In genomic region chr12:64716839-64717455, GRCh38 we compare ENCODE assay signal across 17 cellular contexts. TPM values are rescaled to one million over a fixed set of nuclear protein-coding genes. Genes with fewer than 3 reads are reported as not detected.
DNase-seq lines count a peak whose midpoint lies in the region; ATAC-seq, FAIRE-seq and TF ChIP-seq lines count a peak whose summit lies in the region.
"Had no signal": no experiment of that assay in that cellular context is flagged by ENCODE, and none has a peak within 500 bp of the region (broad histone marks: within the 10 kb centered on the region; RNA-seq: fewer than 3 reads in every experiment).

No MANE protein-coding gene starts in this region.

- FAIRE-seq in astrocyte (lab: Jason Lieb, UNC) = no peak

- H2AFZ ChIP-seq in astrocyte (ENCODE audit: low read depth, low read length) = no peak overlapping the region
- H2AFZ ChIP-seq: PC-9 had no signal

- no peaks in the 10 kb centered on the region for H4K20me1 ChIP-seq in astrocyte (ENCODE audit: insufficient read depth, low read length)

- peaks cover 45% of the 10 kb centered on the region for H3K36me3 ChIP-seq in CD4-positive, CD25-positive, alpha-beta regulatory T cell (ENCODE audit: control insufficient read depth, insufficient read depth, low read length)
- H3K36me3 ChIP-seq in CD4-positive, alpha-beta memory T cell (ENCODE audit: insufficient read depth, low read length) = peaks cover 10% of the 10 kb centered on the region
- H3K36me3 ChIP-seq in astrocyte (ENCODE audit: insufficient read depth, low read length) = peaks cover 34% of the 10 kb centered on the region

- TF ChIP-seq CTCF in astrocyte (IDR thresholded peaks at IDR 0.05; ENCODE audit: insufficient read depth, low read depth, low read length) (no peak), chondrocyte (IDR thresholded peaks at IDR 0.05) (no peak)

- H3K4me3 Mint-ChIP-seq in CD4-positive, CD25-positive, alpha-beta regulatory T cell = no peak overlapping the region
- no peak overlapping the region for H3K4me3 Mint-ChIP-seq in CD4-positive, alpha-beta memory T cell
- H3K4me3 Mint-ChIP-seq in astrocyte (ENCODE audit: unreplicated experiment) (no peak overlapping the region), immature natural killer cell (peak overlapping the region; percentile 64 to 76 (median 69)), chondrocyte (ENCODE audit: unreplicated experiment) (no peak overlapping the region)

- H3K27me3 ChIP-seq in CD4-positive, CD25-positive, alpha-beta regulatory T cell (ENCODE audit: control insufficient read depth, insufficient read depth, low read length) = no peaks in the 10 kb centered on the region
- no peaks in the 10 kb centered on the region for H3K27me3 ChIP-seq in CD4-positive, alpha-beta memory T cell (ENCODE audit: insufficient read depth, low read length)
- H3K27me3 ChIP-seq in astrocyte (ENCODE audit: insufficient read depth, low read length) = no peaks in the 10 kb centered on the region

- H3K9ac ChIP-seq in astrocyte (ENCODE audit: low read length) = no peak overlapping the region

- H3K36me3 Mint-ChIP-seq in CD4-positive, CD25-positive, alpha-beta regulatory T cell = peaks cover 70% of the 10 kb centered on the region
- peaks cover 70 to 78% of the 10 kb centered on the region in 2 donors for H3K36me3 Mint-ChIP-seq in CD4-positive, alpha-beta memory T cell
- H3K36me3 Mint-ChIP-seq in astrocyte (ENCODE audit: low read depth, unreplicated experiment) = peaks cover 31% of the 10 kb centered on the region
- peaks cover 23 to 53% (median 34%) of the 10 kb centered on the region in 3 donors for H3K36me3 Mint-ChIP-seq in immature natural killer cell
- peaks cover 49% of the 10 kb centered on the region for H3K36me3 Mint-ChIP-seq in chondrocyte (ENCODE audit: low read depth)

- intact Hi-C loops in CD4-positive, alpha-beta memory T cell (cut with micrococcal nuclease) = no loop called here

- no peak for DNase-seq in CD4-positive, CD25-positive, alpha-beta regulatory T cell
- DNase-seq in CD4-positive, alpha-beta memory T cell = no peak
- DNase-seq in astrocyte (ENCODE audit: low read depth) = peak; percentile 43
- DNase-seq in immature natural killer cell = peak; percentile 55 to 59 (median 56)
- DNase-seq in chondrocyte (ENCODE audit: low spot score) = no peak
- DNase-seq in dermis blood vessel endothelial cell = no peak
- no peak for DNase-seq in Ammon's horn (ENCODE audit: low spot score)
- DNase-seq: DMS 273 treated with DMSO at 0.1 percent for 48 hours, Karpas-422, NCI-H1417, NCI-H1930, NCI-H2171, NCI-H446 treated with DMSO at 0.1 percent for 48 hours, NCI-H748 treated with DMSO at 0.1 percent for 48 hours, PC-9 had no signal

- CTCF ChIA-PET in CD4-positive, alpha-beta memory T cell (lab: Charles Lee; ENCODE audit: partially characterized antibody) = interaction anchor here (0.8 to 1.6 kb wide), 3 partner anchors 9 to 168 kb away, joined by 3 to 7 read pairs (median 6); no protein-coding TSS in a partner anchor

- H3K9me3 ChIP-seq in CD4-positive, CD25-positive, alpha-beta regulatory T cell (ENCODE audit: control insufficient read depth in 2 of 2, low read length in 2 of 2) = no peaks in the 10 kb centered on the region
- no peaks in the 10 kb centered on the region for H3K9me3 ChIP-seq in CD4-positive, alpha-beta memory T cell (ENCODE audit: control insufficient read depth in 1 of 2, low read length in 2 of 2)
- no peaks in the 10 kb centered on the region for H3K9me3 ChIP-seq in astrocyte (ENCODE audit: insufficient read depth, low read depth, low read length)
- H3K9me3 ChIP-seq: HAP-1 had no signal

- POLR2A ChIA-PET in CD4-positive, alpha-beta memory T cell (lab: Charles Lee; ENCODE audit: partially characterized antibody) = no interaction called here

- no peak for ATAC-seq in CD4-positive, CD25-positive, alpha-beta regulatory T cell (ENCODE audit: low read depth in 2 of 2)
- no peak for ATAC-seq in GM18870 (IDR thresholded peaks at IDR 0.05; ENCODE audit: unreplicated experiment)

- no peaks in the 10 kb centered on the region for H3K27me3 Mint-ChIP-seq in CD4-positive, CD25-positive, alpha-beta regulatory T cell
- H3K27me3 Mint-ChIP-seq in CD4-positive, alpha-beta memory T cell = no peaks in the 10 kb centered on the region
- no peaks in the 10 kb centered on the region for H3K27me3 Mint-ChIP-seq in astrocyte (ENCODE audit: low read depth, unreplicated experiment)
- H3K27me3 Mint-ChIP-seq in immature natural killer cell (ENCODE audit: low read depth in 3 of 3) = peaks cover 2 to 9% (median 3%) of the 10 kb centered on the region in 3 donors
- no peaks in the 10 kb centered on the region for H3K27me3 Mint-ChIP-seq in chondrocyte (ENCODE audit: low read depth)

- no peak overlapping the region for H3K4me3 ChIP-seq in CD4-positive, CD25-positive, alpha-beta regulatory T cell (ENCODE audit: low read depth, low read length)
- H3K4me3 ChIP-seq in CD4-positive, alpha-beta memory T cell (ENCODE audit: low read length in 2 of 2) = no peak overlapping the region
- no peak overlapping the region for H3K4me3 ChIP-seq in astrocyte (ENCODE audit: insufficient read depth, low read depth, low read length)
- H3K4me3 ChIP-seq: HAP-1, PC-9 had no signal

- no peaks in the 10 kb centered on the region for H3K79me2 ChIP-seq in astrocyte (ENCODE audit: insufficient read depth, low read length)

- H3K27ac Mint-ChIP-seq in CD4-positive, CD25-positive, alpha-beta regulatory T cell = peak overlapping the region in 2 of 3 donors; percentile 33 to 82
- peak overlapping the region in 5 of 7 donors; percentile 3 to 72 (median 50) for H3K27ac Mint-ChIP-seq in CD4-positive, alpha-beta memory T cell
- H3K27ac Mint-ChIP-seq in astrocyte (ENCODE audit: unreplicated experiment) (no peak overlapping the region), immature natural killer cell (peak overlapping the region; percentile 92 to 98 (median 93)), chondrocyte (ENCODE audit: unreplicated experiment) (no peak overlapping the region)

- H3K4me2 ChIP-seq in astrocyte (ENCODE audit: low read length) = no peak overlapping the region
- H3K4me2 ChIP-seq: PC-9 had no signal

- peaks cover 16 to 33% (median 27%) of the 10 kb centered on the region in 4 donors for H3K4me1 Mint-ChIP-seq in CD4-positive, CD25-positive, alpha-beta regulatory T cell
- peaks cover 14 to 35% (median 26%) of the 10 kb centered on the region in 4 donors for H3K4me1 Mint-ChIP-seq in CD4-positive, alpha-beta memory T cell
- peaks cover 4% of the 10 kb centered on the region for H3K4me1 Mint-ChIP-seq in astrocyte (ENCODE audit: low read depth, unreplicated experiment)
- H3K4me1 Mint-ChIP-seq in immature natural killer cell = peaks cover 64 to 71% of the 10 kb centered on the region in 2 donors
- H3K4me1 Mint-ChIP-seq in chondrocyte (ENCODE audit: low read depth) = no peaks in the 10 kb centered on the region

- no peak overlapping the region for H3K27ac ChIP-seq in CD4-positive, CD25-positive, alpha-beta regulatory T cell (ENCODE audit: insufficient read depth, low read length, poor library complexity, severe bottlenecking)
- H3K27ac ChIP-seq in CD4-positive, alpha-beta memory T cell (ENCODE audit: low read depth, low read length) = no peak overlapping the region
- no peak overlapping the region for H3K27ac ChIP-seq in astrocyte (ENCODE audit: low read depth, low read length)
- H3K27ac ChIP-seq: PC-9 had no signal

- H3K9me3 Mint-ChIP-seq in CD4-positive, CD25-positive, alpha-beta regulatory T cell = no peaks in the 10 kb centered on the region
- no peaks in the 10 kb centered on the region for H3K9me3 Mint-ChIP-seq in CD4-positive, alpha-beta memory T cell
- H3K9me3 Mint-ChIP-seq in astrocyte (ENCODE audit: unreplicated experiment) (no peaks in the 10 kb centered on the region), immature natural killer cell (no peaks in the 10 kb centered on the region), chondrocyte (ENCODE audit: low read depth) (no peaks in the 10 kb centered on the region)

- peaks cover 4% of the 10 kb centered on the region for H3K4me1 ChIP-seq in CD4-positive, CD25-positive, alpha-beta regulatory T cell (ENCODE audit: control insufficient read depth, insufficient read depth, low read length, poor library complexity, severe bottlenecking)
- H3K4me1 ChIP-seq in CD4-positive, alpha-beta memory T cell (ENCODE audit: insufficient read depth, low read length) = peaks cover 7% of the 10 kb centered on the region
- no peaks in the 10 kb centered on the region for H3K4me1 ChIP-seq in astrocyte (ENCODE audit: insufficient read depth, low read length)
- H3K4me1 ChIP-seq: HAP-1 had no signal

RNA-seq across cellular contexts. Expression of gene GNS, which starts 42.3 kb away (rescaled TPM):
- 25.0 TPM for total RNA-seq in CD4-positive, CD25-positive, alpha-beta regulatory T cell
- 10 to 100 TPM; 40.6 to 51.5 (median 41.6) TPM for polyA plus RNA-seq in CD4-positive, CD25-positive, alpha-beta regulatory T cell
- total RNA-seq in CD4-positive, alpha-beta memory T cell = 10 to 100 TPM; 34.2 to 35.0 TPM
- polyA plus RNA-seq in CD4-positive, alpha-beta memory T cell = 10 to 100 TPM; 36.8 to 77.0 TPM
- total RNA-seq in astrocyte = 106 and 109 TPM in 2 replicates
- polyA plus RNA-seq in immature natural killer cell = 100 to 1,000 TPM in 2 of 3 donors, 10 to 100 TPM in 1; 64.5 to 113 (median 109) TPM
- total RNA-seq in chondrocyte = 133 to 154 TPM (median 135 TPM) in 3 replicates
- 346 and 388 TPM in 2 replicates for total RNA-seq in dermis blood vessel endothelial cell

Comparison
In these comparisons a context has a peak if more than half of its experiments do, and no peak if none do; other contexts are left out.
1. DNase-seq: peak in astrocyte (single experiment) and immature natural killer cell (3 of 3); none in CD4-positive, CD25-positive, alpha-beta regulatory T cell (0 of 3), CD4-positive, alpha-beta memory T cell (0 of 5), chondrocyte (single experiment), dermis blood vessel endothelial cell (single experiment) and Ammon's horn (single experiment).
2. H3K27ac Mint-ChIP-seq: peak in CD4-positive, CD25-positive, alpha-beta regulatory T cell (2 of 3), CD4-positive, alpha-beta memory T cell (5 of 7) and immature natural killer cell (6 of 6); none in astrocyte (single experiment) and chondrocyte (single experiment).
3. H3K4me3 Mint-ChIP-seq: peak in immature natural killer cell (5 of 5); none in CD4-positive, CD25-positive, alpha-beta regulatory T cell (0 of 4), CD4-positive, alpha-beta memory T cell (0 of 8), astrocyte (single experiment) and chondrocyte (single experiment).